30 cellular contexts compared by ENCODE assay signal in the genomic region with DNA sequence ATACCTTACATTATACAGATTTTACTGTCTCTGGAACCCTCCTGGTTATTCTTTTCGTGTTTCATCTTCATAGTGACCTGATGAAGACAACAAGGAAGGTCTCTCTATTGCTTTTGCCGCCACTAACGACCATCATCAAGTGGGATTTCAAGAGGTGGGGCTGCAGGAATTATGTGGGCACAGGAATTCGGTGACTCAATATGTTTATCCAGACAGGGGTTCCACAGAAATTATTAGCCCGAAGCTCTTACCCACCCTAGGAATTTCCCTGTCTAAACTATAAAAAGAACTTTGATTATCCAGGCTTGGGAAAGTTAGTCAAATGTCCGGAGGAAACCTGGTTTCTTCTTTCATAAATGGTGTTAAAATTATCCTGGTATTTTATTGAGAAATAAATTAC.
"Had no signal": no experiment of that assay in that cellular context is flagged by ENCODE, and none has a peak within 500 bp of the region (broad histone marks: within the 10 kb centered on the region; RNA-seq: fewer than 3 reads in every experiment).

No MANE protein-coding gene starts in this region.

- H3K4me1 Mint-ChIP-seq: activated CD4-positive, alpha-beta memory T cell treated with anti-CD3 and anti-CD28 coated beads, Interleukin-2, amount 10 ng/mL, durations not matched to agents 7 days and 5 days; activated CD4-positive, alpha-beta T cell treated with anti-CD3 and anti-CD28 coated beads, Interleukin-2, amount 10 ng/mL, durations not matched to agents 24 days and 14 days; natural killer cell; stimulated activated memory B cell treated with anti-CD40 and anti-IgM and Interleukin-4, amounts not matched to agents 10 μg/mL and 1 μg/mL and 100 μg/mL, for 72 hours; T-helper 17 cell had no signal

- H3K27ac Mint-ChIP-seq: activated CD4-positive, alpha-beta memory T cell treated with anti-CD3 and anti-CD28 coated beads, Interleukin-2, amount 10 ng/mL, durations not matched to agents 7 days and 5 days; activated CD4-positive, alpha-beta T cell treated with anti-CD3 and anti-CD28 coated beads, Interleukin-2, amount 10 ng/mL, durations not matched to agents 24 days and 14 days; activated T-cell treated with anti-CD3 and anti-CD28 coated beads, Interleukin-2, amount 50 U/mL, for 24 hours; natural killer cell; stimulated activated memory B cell treated with anti-CD40 and anti-IgM and Interleukin-4, amounts not matched to agents 10 μg/mL and 1 μg/mL and 100 μg/mL, for 72 hours; T-helper 17 cell had no signal

- DNase-seq: activated CD4-positive, alpha-beta memory T cell treated with anti-CD3 and anti-CD28 coated beads, Interleukin-2, amount 10 ng/mL, durations not matched to agents 7 days and 5 days; activated CD4-positive, alpha-beta T cell treated with anti-CD3 and anti-CD28 coated beads, Interleukin-2, amount 10 ng/mL, durations not matched to agents 24 days and 14 days; activated CD4-positive, CD25-positive, alpha-beta regulatory T cell treated with anti-CD3 and anti-CD28 coated beads, Interleukin-2, amount 50 U/mL, for 72 hours; activated CD8-positive, alpha-beta memory T cell treated with anti-CD3 and anti-CD28 coated beads, Interleukin-2, amount 50 U/mL, for 48 hours; activated gamma-delta T cell treated with Interleukin-2 at 50 U/mL for 16 hours; activated naive CD4-positive, alpha-beta T cell treated with anti-CD3 and anti-CD28 coated beads, Interleukin-2, amount 50 U/mL, for 16 hours; activated T-cell treated with anti-CD3 and anti-CD28 coated beads, Interleukin-2, amount 50 U/mL, for 24 hours; amygdala; central memory CD4-positive, alpha-beta T cell; foreskin keratinocyte; heart right ventricle; left colon; midbrain; natural killer cell; small intestine; stimulated activated CD4-positive, alpha-beta T cell treated with anti-CD3 and anti-CD28 coated beads, Interleukin-1b, Interleukin-23, amount 100 ng/mL, for 48 hours; stimulated activated CD4-positive, alpha-beta T cell treated with anti-CD3 and anti-CD28 coated beads, Interleukin-4, amount 100 ng/mL, for 4 hours; stimulated activated CD8-positive, alpha-beta memory T cell treated with anti-CD3 and anti-CD28 coated beads, Interleukin-4, amount 100 ng/mL, for 48 hours; stomach; SW 1271; T-helper 17 cell; T1000; tibial artery; upper lobe of right lung had no signal

- H3K9me3 ChIP-seq: breast epithelium, tibial artery, upper lobe of right lung had no signal

- H3K4me3 Mint-ChIP-seq: activated CD4-positive, alpha-beta memory T cell treated with anti-CD3 and anti-CD28 coated beads, Interleukin-2, amount 10 ng/mL, durations not matched to agents 7 days and 5 days; activated CD4-positive, alpha-beta T cell treated with anti-CD3 and anti-CD28 coated beads, Interleukin-2, amount 10 ng/mL, durations not matched to agents 24 days and 14 days; activated T-cell treated with anti-CD3 and anti-CD28 coated beads, Interleukin-2, amount 50 U/mL, for 24 hours; natural killer cell; stimulated activated memory B cell treated with anti-CD40 and anti-IgM and Interleukin-4, amounts not matched to agents 10 μg/mL and 1 μg/mL and 100 μg/mL, for 72 hours; T-helper 17 cell had no signal

- H3K27me3 ChIP-seq: breast epithelium, esophagus muscularis mucosa, foreskin keratinocyte, heart right ventricle, stomach, tibial artery, upper lobe of right lung had no signal

- ATAC-seq: foreskin keratinocyte; heart right ventricle; left colon; natural killer cell; sciatic nerve; stimulated activated memory B cell treated with anti-CD40 and anti-IgM and Interleukin-4, amounts not matched to agents 10 μg/mL and 1 μg/mL and 100 μg/mL, for 72 hours; T-helper 17 cell; upper lobe of right lung had no signal

- H3K36me3 ChIP-seq: breast epithelium, esophagus muscularis mucosa, heart right ventricle, stomach, tibial artery, upper lobe of right lung had no signal

- H3K27ac ChIP-seq: breast epithelium, esophagus muscularis mucosa, foreskin keratinocyte, heart right ventricle, stomach, tibial artery, upper lobe of right lung had no signal

- FAIRE-seq: endothelial cell of umbilical vein, islet of Langerhans, small intestine had no signal

- H3K4me1 ChIP-seq: breast epithelium, esophagus muscularis mucosa, foreskin keratinocyte, heart right ventricle, tibial artery, upper lobe of right lung had no signal

- H3K36me3 Mint-ChIP-seq: natural killer cell; stimulated activated memory B cell treated with anti-CD40 and anti-IgM and Interleukin-4, amounts not matched to agents 10 μg/mL and 1 μg/mL and 100 μg/mL, for 72 hours had no signal

- H3K9me3 Mint-ChIP-seq: activated CD4-positive, alpha-beta T cell treated with anti-CD3 and anti-CD28 coated beads, Interleukin-2, amount 10 ng/mL, durations not matched to agents 24 days and 14 days had no signal

- H3K4me3 ChIP-seq: breast epithelium, esophagus muscularis mucosa, heart right ventricle, stomach, tibial artery, upper lobe of right lung had no signal

- H3K27me3 Mint-ChIP-seq: activated CD4-positive, alpha-beta memory T cell treated with anti-CD3 and anti-CD28 coated beads, Interleukin-2, amount 10 ng/mL, durations not matched to agents 7 days and 5 days; activated CD4-positive, alpha-beta T cell treated with anti-CD3 and anti-CD28 coated beads, Interleukin-2, amount 10 ng/mL, durations not matched to agents 24 days and 14 days; activated T-cell treated with anti-CD3 and anti-CD28 coated beads, Interleukin-2, amount 50 U/mL, for 24 hours; stimulated activated memory B cell treated with anti-CD40 and anti-IgM and Interleukin-4, amounts not matched to agents 10 μg/mL and 1 μg/mL and 100 μg/mL, for 72 hours; T-helper 17 cell had no signal
